ENCODE assay signal across 18 cellular contexts in genomic region chr7:27700501-27700900, GRCh38. TPM values are rescaled to one million over a fixed set of nuclear protein-coding genes. Genes with fewer than 3 reads are reported as not detected.
A peak's percentile ranks its signal among the peaks of the same experiment; 100 is the strongest.
DNase-seq lines count a peak whose midpoint lies in the region; ATAC-seq and FAIRE-seq lines count a peak whose summit lies in the region.
"Had no signal": no experiment of that assay in that cellular context is flagged by ENCODE, and none has a peak within 500 bp of the region (broad histone marks: within the 10 kb centered on the region; RNA-seq: fewer than 3 reads in every experiment).

No MANE protein-coding gene starts in this region.

- no peaks in the 10 kb centered on the region for H3K9me3 ChIP-seq in small intestine (ENCODE audit: control insufficient read depth, low read depth)
- H3K9me3 ChIP-seq: A549, Caco-2, HAP-1 had no signal

- ATAC-seq in activated CD4-positive, CD25-positive, alpha-beta regulatory T cell treated with anti-CD3 and anti-CD28 coated beads, Interleukin-2, amount 50 U/mL, for 24 hours: no peak
- no peak for ATAC-seq in GM21717 (IDR thresholded peaks at IDR 0.05; ENCODE audit: unreplicated experiment)
- ATAC-seq: A549 had no signal

- 20 to 63% (median 28%) methylated on average over 6 of the region's 6 CpGs for WGBS in small intestine, 3 donors

- H3K36me3 ChIP-seq in small intestine (ENCODE audit: control insufficient read depth in 2 of 2, insufficient read depth in 2 of 2, low read length in 2 of 2): no peaks in the 10 kb centered on the region
- H3K36me3 ChIP-seq: HAP-1 had no signal

- H3K27ac ChIP-seq in small intestine (ENCODE audit: low read depth in 1 of 2, low read length in 1 of 2): no peak overlapping the region
- H3K27ac ChIP-seq: 22Rv1, A549, C4-2B, GM23248 had no signal

- no peak for FAIRE-seq in small intestine (lab: Jason Lieb, UNC)
- FAIRE-seq: A549, D721Med, GM12891, GM19239 had no signal

- no peak overlapping the region for H3K4me3 ChIP-seq in small intestine (ENCODE audit: low read depth in 1 of 2, low read length in 2 of 2)
- H3K4me3 ChIP-seq: A549, GM23248, HAP-1 had no signal

- H3K27me3 ChIP-seq in small intestine (ENCODE audit: control insufficient read depth in 2 of 2, insufficient read depth in 2 of 2, low read length in 2 of 2): no peaks in the 10 kb centered on the region

- DNase-seq in NCI-H1105 treated with DMSO at 0.1 percent for 48 hours (lab: John Stamatoyannopoulos, UW) (peak; percentile 13), NCI-H1105 (lab: John Stamatoyannopoulos, UW) (no peak), NCI-H526 (lab: John Stamatoyannopoulos, UW) (peak; percentile 75 to 79), SK-MEL-5 (ENCODE audit: low read depth, low spot score) (peak; percentile 86), small intestine (peak; percentile 35)
- DNase-seq: AML-193; Caco-2; CD4-positive, alpha-beta T cell; GM23248 had no signal

- no peaks in the 10 kb centered on the region for H3K4me1 ChIP-seq in small intestine (ENCODE audit: control insufficient read depth in 2 of 2, insufficient read depth in 1 of 2, low read depth in 1 of 2, low read length in 1 of 2)
- H3K4me1 ChIP-seq: Caco-2 had no signal

- in situ Hi-C loops in SK-MEL-5 (cut with HindIII; ENCODE audit: low pct_unique_long_range_greater_than_20kb, low sequenced_read_pairs): no loop called here

RNA-seq across cellular contexts. Expression of gene HIBADH, which starts 37.8 kb away (rescaled TPM):
- 113 and 135 TPM in 2 replicates for total RNA-seq in SK-MEL-5 (2014; rRNA removed; shearing (Covaris generic))
- 134 and 147 TPM in 2 replicates for polyA plus RNA-seq in SK-MEL-5 (2015; cell fraction: cytosol; rRNA removed)
- 33.7 and 37.7 TPM in 2 replicates for polyA plus RNA-seq in SK-MEL-5 (2015; cell fraction: nucleus; rRNA removed)
- polyA plus RNA-seq in small intestine: 10 to 100 TPM; 30.5 to 50.8 (median 44.9) TPM

RNA-seq across cellular contexts. Expression of gene TAX1BP1, which starts 39.5 kb away (rescaled TPM):
- 269 and 296 TPM in 2 replicates for total RNA-seq in SK-MEL-5 (2014; rRNA removed; shearing (Covaris generic))
- polyA plus RNA-seq in SK-MEL-5 (2015; cell fraction: cytosol; rRNA removed): 198 and 233 TPM in 2 replicates
- polyA plus RNA-seq in SK-MEL-5 (2015; cell fraction: nucleus; rRNA removed): 106 and 108 TPM in 2 replicates
- 10 to 100 TPM; 60.8 to 82.3 (median 80.2) TPM for polyA plus RNA-seq in small intestine
